Comparison of ENCODE assay signal across 13 cellular contexts in the genomic region with DNA sequence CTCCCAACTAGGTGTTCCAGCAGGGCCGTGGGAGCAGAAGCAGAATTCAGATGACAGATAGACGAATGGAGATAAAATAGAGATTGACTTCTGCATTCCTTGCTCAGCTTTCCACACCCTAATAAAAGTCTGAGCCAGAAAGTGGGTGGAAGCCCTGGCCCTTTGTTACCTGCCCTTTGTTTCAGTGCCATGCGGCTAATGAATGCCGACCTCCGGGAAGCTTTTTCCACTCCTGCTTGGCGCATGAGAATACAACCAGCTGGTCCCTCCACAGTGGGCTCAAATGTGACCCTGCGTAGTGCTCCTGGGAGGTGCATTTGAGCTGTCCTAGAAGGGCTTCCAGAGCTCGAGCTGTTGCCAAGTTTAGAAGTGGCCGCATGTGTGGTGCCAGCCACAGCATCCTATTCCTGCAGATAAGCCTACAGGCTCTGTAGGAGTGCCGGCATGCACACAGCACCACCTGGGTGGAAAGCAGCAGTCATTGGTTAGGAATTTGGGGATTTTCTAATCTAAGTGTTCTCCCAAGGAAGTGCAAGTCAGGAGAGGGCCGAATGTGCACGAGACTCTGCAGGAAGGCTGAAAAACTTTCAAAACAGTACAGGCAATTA.
DNase-seq lines count a peak whose midpoint lies in the region; ATAC-seq and TF ChIP-seq lines count a peak whose summit lies in the region.
"Had no signal": no experiment of that assay in that cellular context is flagged by ENCODE, and none has a peak within 500 bp of the region (broad histone marks: within the 10 kb centered on the region; RNA-seq: fewer than 3 reads in every experiment).

No MANE protein-coding gene starts in this region.

- POLR2A ChIA-PET in WTC11 (lab: Charles Lee), result no interaction called here

- no peak overlapping the region for H3K4me3 ChIP-seq in skin epidermis
- H3K4me3 ChIP-seq: HAP-1 had no signal

- H3K36me3 Mint-ChIP-seq in HFFc6 (ENCODE audit: low read depth) (no peaks in the 10 kb centered on the region), WTC11 (0 out of 2 replicates have a peak, but pooled peaks cover 4% of the 10 kb centered on the region)
- H3K36me3 Mint-ChIP-seq in effector memory CD8-positive, alpha-beta T cell (ENCODE audit: insufficient read depth), result no peaks in the 10 kb centered on the region
- H3K36me3 Mint-ChIP-seq: memory B cell had no signal

- no peak for TF ChIP-seq CTCF in HFFc6 (IDR thresholded peaks at IDR 0.05)
- TF ChIP-seq CTCF in WTC11 (IDR thresholded peaks at IDR 0.05), result no peak

- peak; percentile 9 for DNase-seq in HFFc6
- peak; percentile 37 for DNase-seq in WTC11 (ENCODE audit: low spot score)
- DNase-seq in left ventricle myocardium superior, result peak; percentile 74
- no peak for DNase-seq in effector memory CD8-positive, alpha-beta T cell
- no peak for DNase-seq in DMS53 (lab: John Stamatoyannopoulos, UW)
- DNase-seq: activated naive CD8-positive, alpha-beta T cell treated with anti-CD3 and anti-CD28 coated beads, Interleukin-2, amount 50 U/mL, for 24 hours; NCI-H1436 had no signal

- H3K27ac ChIP-seq in skin epidermis, result peak overlapping the region in 17 of 21 experiments; percentile 8 to 81 (median 64)

- peaks cover 38% of the 10 kb centered on the region for H3K4me1 Mint-ChIP-seq in HFFc6 (ENCODE audit: low read depth)
- peaks cover 59% of the 10 kb centered on the region for H3K4me1 Mint-ChIP-seq in WTC11
- peaks cover 65 to 75% of the 10 kb centered on the region in 2 donors for H3K4me1 Mint-ChIP-seq in effector memory CD8-positive, alpha-beta T cell (ENCODE audit: low read depth in 2 of 2)

- intact Hi-C loops in left ventricle myocardium superior (cut with micrococcal nuclease), result no loop called here

- CTCF ChIA-PET in WTC11 (lab: Charles Lee), result interaction anchor here (0.5 to 2.6 kb wide), 7 partner anchors 17 to 1520 kb away, joined by 3 to 20 read pairs (median 8); partner anchors contain the start of gene SLCO3A1

- ATAC-seq in WTC11 (peak; percentile 63), left ventricle myocardium superior (peak; percentile 75), HG03520 (IDR thresholded peaks at IDR 0.05; ENCODE audit: unreplicated experiment) (no peak), GM21423 (IDR thresholded peaks at IDR 0.05; ENCODE audit: unreplicated experiment) (no peak)
- no peak for ATAC-seq in effector memory CD8-positive, alpha-beta T cell (replicated peaks)
- ATAC-seq: activated naive CD8-positive, alpha-beta T cell treated with anti-CD3 and anti-CD28 coated beads, Interleukin-2, amount 50 U/mL, for 24 hours had no signal

- H3K27me3 Mint-ChIP-seq in HFFc6 (ENCODE audit: insufficient read depth), result peaks cover 6% of the 10 kb centered on the region
- H3K27me3 Mint-ChIP-seq in WTC11 (ENCODE audit: low read depth), result no peaks in the 10 kb centered on the region
- no peaks in the 10 kb centered on the region for H3K27me3 Mint-ChIP-seq in effector memory CD8-positive, alpha-beta T cell
- H3K27me3 Mint-ChIP-seq: activated naive CD8-positive, alpha-beta T cell treated with anti-CD3 and anti-CD28 coated beads, Interleukin-2, amount 50 U/mL, for 24 hours had no signal

- H3K4me3 Mint-ChIP-seq in HFFc6, result peak overlapping the region; percentile 26
- H3K4me3 Mint-ChIP-seq in WTC11, result peak overlapping the region; percentile 8; the same call in 1 of the 2 replicates
- no peak overlapping the region for H3K4me3 Mint-ChIP-seq in effector memory CD8-positive, alpha-beta T cell
- H3K4me3 Mint-ChIP-seq: activated naive CD8-positive, alpha-beta T cell treated with anti-CD3 and anti-CD28 coated beads, Interleukin-2, amount 50 U/mL, for 24 hours; memory B cell; T-helper 2 cell treated with Interferon-gamma antibody and Interleukin-4, amounts not matched to agents 5 μg/mL and 100 μg/mL, for 36 hours had no signal

- H3K9me3 Mint-ChIP-seq in HFFc6, result no peaks in the 10 kb centered on the region; the same call in 1 of the 2 replicates
- H3K9me3 Mint-ChIP-seq in WTC11, result peaks cover 5% of the 10 kb centered on the region
- H3K9me3 Mint-ChIP-seq in effector memory CD8-positive, alpha-beta T cell, result no peaks in the 10 kb centered on the region
- H3K9me3 Mint-ChIP-seq: activated naive CD8-positive, alpha-beta T cell treated with anti-CD3 and anti-CD28 coated beads, Interleukin-2, amount 50 U/mL, for 24 hours; T-helper 2 cell treated with Interferon-gamma antibody and Interleukin-4, amounts not matched to agents 5 μg/mL and 100 μg/mL, for 36 hours had no signal

- H3K27ac Mint-ChIP-seq in HFFc6 (peak overlapping the region; percentile 66), WTC11 (peak overlapping the region; percentile 81)
- H3K27ac Mint-ChIP-seq in effector memory CD8-positive, alpha-beta T cell, result no peak overlapping the region
- H3K27ac Mint-ChIP-seq: activated naive CD8-positive, alpha-beta T cell treated with anti-CD3 and anti-CD28 coated beads, Interleukin-2, amount 50 U/mL, for 24 hours; memory B cell; T-helper 2 cell treated with Interferon-gamma antibody and Interleukin-4, amounts not matched to agents 5 μg/mL and 100 μg/mL, for 36 hours had no signal

TF ChIP-seq in WTC11, 78 proteins besides CTCF, POLR2A, EP300 and RAD21:
- TF ChIP-seq, protein P1, sequence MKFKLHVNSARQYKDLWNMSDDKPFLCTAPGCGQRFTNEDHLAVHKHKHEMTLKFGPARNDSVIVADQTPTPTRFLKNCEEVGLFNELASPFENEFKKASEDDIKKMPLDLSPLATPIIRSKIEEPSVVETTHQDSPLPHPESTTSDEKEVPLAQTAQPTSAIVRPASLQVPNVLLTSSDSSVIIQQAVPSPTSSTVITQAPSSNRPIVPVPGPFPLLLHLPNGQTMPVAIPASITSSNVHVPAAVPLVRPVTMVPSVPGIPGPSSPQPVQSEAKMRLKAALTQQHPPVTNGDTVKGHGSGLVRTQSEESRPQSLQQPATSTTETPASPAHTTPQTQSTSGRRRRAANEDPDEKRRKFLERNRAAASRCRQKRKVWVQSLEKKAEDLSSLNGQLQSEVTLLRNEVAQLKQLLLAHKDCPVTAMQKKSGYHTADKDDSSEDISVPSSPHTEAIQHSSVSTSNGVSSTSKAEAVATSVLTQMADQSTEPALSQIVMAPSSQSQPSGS (CRISPR knock-in tag; IDR thresholded peaks at IDR 0.05; ENCODE audit: borderline replicate concordance, low read depth), result no peak
- TF ChIP-seq CBFB (CRISPR knock-in tag; IDR thresholded peaks at IDR 0.05; ENCODE audit: low read depth), result no peak
- TF ChIP-seq SMAD4 (CRISPR knock-in tag; IDR thresholded peaks at IDR 0.05), result no peak
- no peak for TF ChIP-seq ZBTB21 (CRISPR knock-in tag; IDR thresholded peaks at IDR 0.05; ENCODE audit: borderline replicate concordance)
- no peak for TF ChIP-seq CREB1 (CRISPR knock-in tag; IDR thresholded peaks at IDR 0.05)
- TF ChIP-seq ETV6 (CRISPR knock-in tag; IDR thresholded peaks at IDR 0.05), result 0 out of 2 replicates have a peak, but pooled peaks have one; percentile 30
- TF ChIP-seq, protein P2, sequence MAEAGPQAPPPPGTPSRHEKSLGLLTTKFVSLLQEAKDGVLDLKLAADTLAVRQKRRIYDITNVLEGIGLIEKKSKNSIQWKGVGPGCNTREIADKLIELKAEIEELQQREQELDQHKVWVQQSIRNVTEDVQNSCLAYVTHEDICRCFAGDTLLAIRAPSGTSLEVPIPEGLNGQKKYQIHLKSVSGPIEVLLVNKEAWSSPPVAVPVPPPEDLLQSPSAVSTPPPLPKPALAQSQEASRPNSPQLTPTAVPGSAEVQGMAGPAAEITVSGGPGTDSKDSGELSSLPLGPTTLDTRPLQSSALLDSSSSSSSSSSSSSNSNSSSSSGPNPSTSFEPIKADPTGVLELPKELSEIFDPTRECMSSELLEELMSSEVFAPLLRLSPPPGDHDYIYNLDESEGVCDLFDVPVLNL (CRISPR knock-in tag; IDR thresholded peaks at IDR 0.05; ENCODE audit: borderline replicate concordance, low read depth), result no peak
- peak; percentile 47; the same call in 1 of the 2 replicates for TF ChIP-seq ZNF423 (CRISPR knock-in tag; IDR thresholded peaks at IDR 0.05)
- TF ChIP-seq OVOL2 (CRISPR knock-in tag; IDR thresholded peaks at IDR 0.05; ENCODE audit: borderline replicate concordance), result no peak
- TF ChIP-seq ZNF671 (CRISPR knock-in tag; IDR thresholded peaks at IDR 0.05), result no peak
- TF ChIP-seq ARID4B (CRISPR knock-in tag; IDR thresholded peaks at IDR 0.05; ENCODE audit: borderline replicate concordance), result no peak
- no peak for TF ChIP-seq NFATC4 (CRISPR knock-in tag; IDR thresholded peaks at IDR 0.05)
TF ChIP-seq in WTC11: peak in this region for 2.

Comparison
In these comparisons a context has a peak if more than half of its experiments do, and no peak if none do; other contexts are left out.
1. DNase-seq: peak in HFFc6 (single experiment), WTC11 (single experiment) and left ventricle myocardium superior (single experiment); none in effector memory CD8-positive, alpha-beta T cell (0 of 3) and DMS53 (single experiment).
2. H3K27ac Mint-ChIP-seq: peak in HFFc6 (single experiment) and WTC11 (single experiment); none in effector memory CD8-positive, alpha-beta T cell (0 of 2).
3. H3K4me3 Mint-ChIP-seq: peak in HFFc6 (single experiment) and WTC11 (single experiment); none in effector memory CD8-positive, alpha-beta T cell (0 of 2).
4. ATAC-seq: peak in WTC11 (single experiment) and left ventricle myocardium superior (single experiment); none in effector memory CD8-positive, alpha-beta T cell (single experiment), HG03520 (single experiment) and GM21423 (single experiment).